In the genomic region with DNA sequence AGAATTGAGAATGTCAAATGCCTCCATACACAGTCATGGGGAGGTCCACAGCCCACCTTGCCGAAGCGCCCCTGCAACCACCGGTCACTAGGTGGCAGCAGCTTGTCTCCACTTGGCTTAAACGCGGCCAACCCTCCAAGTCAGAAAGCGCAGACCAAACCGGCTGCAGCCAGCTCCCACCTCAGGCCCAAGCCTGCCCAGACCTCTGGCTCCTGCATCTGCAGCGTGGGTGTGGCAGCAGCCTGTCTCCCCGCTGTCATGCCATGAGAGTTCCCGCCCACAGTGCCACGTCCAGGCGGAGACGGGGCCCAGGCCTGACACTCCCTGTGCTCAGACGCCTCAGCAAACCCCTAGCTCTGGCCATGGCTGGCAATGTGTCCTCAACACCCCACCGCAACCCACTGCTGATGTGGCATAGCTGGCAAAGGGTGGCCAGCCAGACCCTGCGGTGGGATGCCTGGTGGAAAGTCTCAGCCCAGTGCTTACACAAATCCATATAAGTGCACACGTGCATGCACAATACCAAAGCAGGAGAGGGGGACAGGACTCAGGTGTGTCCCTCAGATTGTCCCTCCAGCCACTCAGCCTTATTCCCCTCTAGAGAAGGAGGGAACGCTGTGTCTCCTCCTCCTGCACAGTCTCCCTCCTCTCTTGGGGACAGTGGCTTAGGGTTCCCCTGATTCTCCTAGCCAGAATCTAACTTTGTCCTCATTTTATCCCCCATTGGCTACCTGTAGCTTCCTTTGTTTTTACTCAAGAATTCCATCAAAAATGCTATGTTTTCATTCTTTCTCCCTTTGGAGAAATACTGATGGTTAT, we compare ENCODE assay signal across 8 cellular contexts. TPM values are rescaled to one million over a fixed set of nuclear protein-coding genes. Genes with fewer than 3 reads are reported as not detected.
DNase-seq lines count a peak whose midpoint lies in the region; ATAC-seq and TF ChIP-seq lines count a peak whose summit lies in the region.

No MANE protein-coding gene starts in this region.

- peak; percentile 83 for TF ChIP-seq CTCF in lower lobe of right lung (IDR thresholded peaks at IDR 0.05)

- DNase-seq in DMS114 treated with DMSO at 0.1 percent for 48 hours (lab: John Stamatoyannopoulos, UW; ENCODE audit: unreplicated experiment) (peak; percentile 65), NCI-H69 (lab: John Stamatoyannopoulos, UW) (peak; percentile 97), dermis microvascular lymphatic vessel endothelial cell (ENCODE audit: low read depth in 2 of 2) (peak; percentile 70 to 84), lower lobe of right lung (peak; percentile 85)
- peak; percentile 66 for DNase-seq in activated CD4-positive, alpha-beta T cell treated with anti-CD3 and anti-CD28 coated beads, Interleukin-2, amount 50 U/mL, for 4 hours
- peak in 2 of 3 experiments; percentile 57 to 72 for DNase-seq in stimulated activated CD4-positive, alpha-beta T cell treated with anti-CD3 and anti-CD28 coated beads, TNF-alpha, amount 100 ng/mL, for 24 hours (ENCODE audit: low read depth in 3 of 3)

- peaks cover 38% of the 10 kb centered on the region for H3K4me1 ChIP-seq in lower lobe of right lung

- H3K27me3 ChIP-seq in lower lobe of right lung (ENCODE audit: low read depth) = no peaks in the 10 kb centered on the region

- H3K27ac ChIP-seq in lower lobe of right lung = no peak overlapping the region

- no peak overlapping the region for H3K4me3 ChIP-seq in lower lobe of right lung

- ATAC-seq in HG03378 (IDR thresholded peaks at IDR 0.05; ENCODE audit: unreplicated experiment) (peak; percentile 42), lower lobe of right lung (peak; percentile 49 to 51), GM19328 (IDR thresholded peaks at IDR 0.05; ENCODE audit: unreplicated experiment) (no peak)

- no peaks in the 10 kb centered on the region for H3K9me3 ChIP-seq in lower lobe of right lung

- intact Hi-C loops in lower lobe of right lung (cut with DNase I) = loop anchor here (5.0 kb wide), 1 partner anchor 46 kb away; no protein-coding TSS in a partner anchor

- no peaks in the 10 kb centered on the region for H3K36me3 ChIP-seq in lower lobe of right lung

RNA-seq across cellular contexts. Expression of gene COPZ2, which starts 10.9 kb away (rescaled TPM):
- total RNA-seq in dermis microvascular lymphatic vessel endothelial cell (5.5 and 9.5 TPM in 2 replicates), lower lobe of right lung (22.9 TPM)

RNA-seq across cellular contexts. Expression of gene NFE2L1, which starts 21.4 kb away (rescaled TPM):
- total RNA-seq in dermis microvascular lymphatic vessel endothelial cell (69.3 and 109 TPM in 2 replicates), lower lobe of right lung (162 TPM)

RNA-seq across cellular contexts. Expression of gene CDK5RAP3, which starts 55.8 kb away (rescaled TPM):
- 47.8 and 62.8 TPM in 2 replicates for total RNA-seq in dermis microvascular lymphatic vessel endothelial cell
- total RNA-seq in lower lobe of right lung = 161 TPM
